In genomic region chr7:711967-712600, GRCh38 we compare ENCODE assay signal across 10 cellular contexts. TPM values are rescaled to one million over a fixed set of nuclear protein-coding genes. Genes with fewer than 3 reads are reported as not detected.
DNase-seq lines count a peak whose midpoint lies in the region; ATAC-seq and TF ChIP-seq lines count a peak whose summit lies in the region.
"Had no signal": no experiment of that assay in that cellular context is flagged by ENCODE, and none has a peak within 500 bp of the region (broad histone marks: within the 10 kb centered on the region; RNA-seq: fewer than 3 reads in every experiment).

No MANE protein-coding gene starts in this region.

- H4K8ac ChIP-seq in trophoblast cell (ENCODE audit: low read depth, low read length) = no peak overlapping the region

- no peak overlapping the region for H3K23ac ChIP-seq in trophoblast cell (ENCODE audit: low read length)

- peaks cover 17% of the 10 kb centered on the region for H3K4me1 ChIP-seq in CD8-positive, alpha-beta T cell (ENCODE audit: insufficient read depth, low read length)
- H3K4me1 ChIP-seq in trophoblast cell (ENCODE audit: control insufficient read depth in 1 of 2, insufficient read depth in 2 of 2, low read length in 2 of 2) = peaks cover 0 to 2% of the 10 kb centered on the region in 2 experiments

- no CpG with 5 or more reads among the region's 80 CpGs for WGBS in trophoblast cell (ENCODE audit: extremely low coverage, insufficient coverage, insufficient read length)

- H3K14ac ChIP-seq in trophoblast cell (ENCODE audit: low read length) = no peak overlapping the region

- H3K79me2 ChIP-seq in trophoblast cell (ENCODE audit: control insufficient read depth, insufficient read depth, low read length, poor library complexity) = no peaks in the 10 kb centered on the region

- H3K27me3 Mint-ChIP-seq in CD8-positive, alpha-beta T cell (ENCODE audit: low read depth) = no peaks in the 10 kb centered on the region
- H3K27me3 Mint-ChIP-seq in T-cell = peaks cover 0 to 6% of the 10 kb centered on the region in 2 donors

- peak; percentile 88 for ATAC-seq in CD8-positive, alpha-beta T cell
- ATAC-seq in T-cell (replicated peaks in 1 of 4) = peak; percentile 80 to 82 (median 80)

- no peaks in the 10 kb centered on the region for H3K9me3 ChIP-seq in CD8-positive, alpha-beta T cell (ENCODE audit: low read length)
- H3K9me3 ChIP-seq in trophoblast cell (ENCODE audit: insufficient read depth, low read depth, low read length) = no peaks in the 10 kb centered on the region

- DNase-seq in CD8-positive, alpha-beta T cell = peak in 1 of 7 experiments; percentile 20
- DNase-seq in T-cell (peak in 11 of 34 experiments; percentile 12 to 36 (median 19)), fibroblast of the aortic adventitia (ENCODE audit: low read depth) (no peak), trophoblast cell (no peak), retina (no peak), GOT3 (lab: John Stamatoyannopoulos, UW) (no peak), NCI-H187 treated with DMSO at 0.1 percent for 48 hours (lab: John Stamatoyannopoulos, UW) (no peak), SW 1271 (lab: John Stamatoyannopoulos, UW) (no peak)

- intact Hi-C loops in CD8-positive, alpha-beta T cell (cut with DNase I, micrococcal nuclease) = loop anchor here in 1 of 2 experiments (5.0 kb wide), 1 partner anchor 130 kb away; no protein-coding TSS in a partner anchor

- POLR2A ChIA-PET in CD8-positive, alpha-beta T cell (lab: Charles Lee) = interaction anchor here (1.1 to 1.2 kb wide), 2 partner anchors 92 to 95 kb away, joined by 3 to 4 read pairs; no protein-coding TSS in a partner anchor
- POLR2A ChIA-PET in T-cell (lab: Charles Lee) = no interaction called here

- no peak overlapping the region for H3K9ac ChIP-seq in trophoblast cell (ENCODE audit: low read length)

- no peak overlapping the region for H2AK5ac ChIP-seq in trophoblast cell (ENCODE audit: low read length)

- H3K9me3 Mint-ChIP-seq in CD8-positive, alpha-beta T cell = no peaks in the 10 kb centered on the region
- H3K9me3 Mint-ChIP-seq in T-cell = no peaks in the 10 kb centered on the region
- H3K9me3 Mint-ChIP-seq: T-helper 2 cell treated with Interferon-gamma antibody and Interleukin-4, amounts not matched to agents 5 μg/mL and 100 μg/mL, for 36 hours had no signal

- peaks cover 12% of the 10 kb centered on the region for H3K36me3 Mint-ChIP-seq in CD8-positive, alpha-beta T cell
- H3K36me3 Mint-ChIP-seq in T-cell = peaks cover 8% of the 10 kb centered on the region

- H2AFZ ChIP-seq in trophoblast cell (ENCODE audit: insufficient read depth, low read length, poor library complexity) = no peak overlapping the region

- peak overlapping the region; percentile 23 for H3K4me3 ChIP-seq in CD8-positive, alpha-beta T cell (ENCODE audit: low read depth, low read length)
- H3K4me3 ChIP-seq in fibroblast of the aortic adventitia (ENCODE audit: low read depth, low read length) (peak overlapping the region; percentile 44), trophoblast cell (ENCODE audit: low read depth, low read length) (no peak overlapping the region)

- CTCF ChIA-PET in CD8-positive, alpha-beta T cell (lab: Charles Lee) = interaction anchor here (1.2 kb wide), 1 partner anchor 72 kb away, joined by 5 read pairs; no protein-coding TSS in a partner anchor
- CTCF ChIA-PET in T-cell (lab: Charles Lee) = no interaction called here

- no peak overlapping the region for H3K18ac ChIP-seq in trophoblast cell (ENCODE audit: low read length)

- no peak overlapping the region for H4K91ac ChIP-seq in trophoblast cell (ENCODE audit: low read depth, low read length)

- H4K12ac ChIP-seq in trophoblast cell (ENCODE audit: low read depth, low read length) = peak overlapping the region; percentile 43

- peaks cover 21% of the 10 kb centered on the region for H3K4me1 Mint-ChIP-seq in CD8-positive, alpha-beta T cell (ENCODE audit: low read depth)
- peaks cover 14 to 16% (median 15%) of the 10 kb centered on the region in 3 donors for H3K4me1 Mint-ChIP-seq in T-cell

- H3K27me3 ChIP-seq in CD8-positive, alpha-beta T cell (ENCODE audit: insufficient read depth, low read length) = no peaks in the 10 kb centered on the region
- H3K27me3 ChIP-seq in trophoblast cell (ENCODE audit: insufficient read depth, low read length) = peaks cover 3% of the 10 kb centered on the region

- H3K27ac ChIP-seq in CD8-positive, alpha-beta T cell (ENCODE audit: low read depth, low read length) = no peak overlapping the region
- no peak overlapping the region for H3K27ac ChIP-seq in trophoblast cell (ENCODE audit: low read depth, low read length)
- H3K27ac ChIP-seq: epithelial cell of prostate had no signal

- peak overlapping the region; percentile 70 for H3K4me2 ChIP-seq in trophoblast cell (ENCODE audit: low read length)

- TF ChIP-seq CTCF in CD8-positive, alpha-beta T cell (IDR thresholded peaks at IDR 0.05) = no peak
- no peak for TF ChIP-seq CTCF in fibroblast of the aortic adventitia (IDR thresholded peaks at IDR 0.05; ENCODE audit: insufficient read depth, low read length)

- no peaks in the 10 kb centered on the region for H3K36me3 ChIP-seq in CD8-positive, alpha-beta T cell (ENCODE audit: insufficient read depth, low read length)
- H3K36me3 ChIP-seq in trophoblast cell (ENCODE audit: control insufficient read depth in 1 of 2, insufficient read depth in 2 of 2, low read length in 2 of 2) = no peaks in the 10 kb centered on the region

- H2BK12ac ChIP-seq in trophoblast cell (ENCODE audit: low read length) = no peak overlapping the region

- no peak overlapping the region for H3K4ac ChIP-seq in trophoblast cell (ENCODE audit: low read depth, low read length)

- H2BK120ac ChIP-seq in trophoblast cell (ENCODE audit: insufficient read depth, low read length, poor library complexity) = no peak overlapping the region

- no peak overlapping the region for H2BK5ac ChIP-seq in trophoblast cell (ENCODE audit: low read depth, low read length, poor library complexity)

- H3K4me3 Mint-ChIP-seq in CD8-positive, alpha-beta T cell = peak overlapping the region; percentile 43
- H3K4me3 Mint-ChIP-seq in T-cell = peak overlapping the region; percentile 24 to 69 (median 37)

- H3K79me1 ChIP-seq in trophoblast cell (ENCODE audit: low read length) = no peaks in the 10 kb centered on the region

- no peak overlapping the region for H3K27ac Mint-ChIP-seq in CD8-positive, alpha-beta T cell
- H3K27ac Mint-ChIP-seq in T-cell = no peak overlapping the region
- H3K27ac Mint-ChIP-seq: T-helper 2 cell treated with Interferon-gamma antibody and Interleukin-4, amounts not matched to agents 5 μg/mL and 100 μg/mL, for 36 hours had no signal

RNA-seq across cellular contexts. Expression of gene DNAAF5, which starts 14.4 kb away (rescaled TPM):
- 1 to 10 TPM; 4.3 to 4.9 TPM for total RNA-seq in CD8-positive, alpha-beta T cell
- total RNA-seq in T-cell (10 to 100 TPM; 12.8 to 21.4 (median 17.1) TPM), fibroblast of the aortic adventitia (ENCODE audit: low replicate concordance) (10.5 and 22.0 TPM in 2 replicates)
- polyA plus RNA-seq in trophoblast cell (2013) = 13.5 and 13.7 TPM in 2 replicates

RNA-seq across cellular contexts. Expression of gene PRKAR1B, which starts 15.0 kb away (rescaled TPM):
- total RNA-seq in CD8-positive, alpha-beta T cell = 10 to 100 TPM; 16.6 to 20.2 TPM
- total RNA-seq in T-cell (10 to 100 TPM; 20.7 to 35.4 (median 24.4) TPM), fibroblast of the aortic adventitia (ENCODE audit: low replicate concordance) (7.0 and 10.1 TPM in 2 replicates)
- 2.6 and 3.4 TPM in 2 replicates for polyA plus RNA-seq in trophoblast cell (2013)
